Comparison of ENCODE assay signal across 1 cellular context in genomic region chr22:39254789-39255298, GRCh38.
TF ChIP-seq lines count a peak whose summit lies in the region.

No MANE protein-coding gene starts in this region.

TF ChIP-seq in GM12878, 131 proteins besides CTCF, POLR2A, EP300 and RAD21 (continued from another document):
- no peak for TF ChIP-seq CUX1 (IDR thresholded peaks at IDR 0.05; ENCODE audit: insufficient replicate concordance, low read depth, low read length)
- TF ChIP-seq SP1 (IDR thresholded peaks at IDR 0.05; ENCODE audit: low read depth, low read length) = peak; percentile 19
- TF ChIP-seq E4F1 (IDR thresholded peaks at IDR 0.05; ENCODE audit: borderline replicate concordance, partially characterized antibody) = no peak
- TF ChIP-seq ZBTB4 (CRISPR knock-in tag; IDR thresholded peaks at IDR 0.05) = no peak
